30 cellular contexts compared by ENCODE assay signal in genomic region chr19:48421548-48421947, GRCh38. TPM values are rescaled to one million over a fixed set of nuclear protein-coding genes. Genes with fewer than 3 reads are reported as not detected.
DNase-seq lines count a peak whose midpoint lies in the region; ATAC-seq and TF ChIP-seq lines count a peak whose summit lies in the region.
"Had no signal": no experiment of that assay in that cellular context is flagged by ENCODE, and none has a peak within 500 bp of the region (broad histone marks: within the 10 kb centered on the region; RNA-seq: fewer than 3 reads in every experiment).

No MANE protein-coding gene starts in this region.

- H3K18ac ChIP-seq in mesenchymal stem cell (ENCODE audit: low read depth in 1 of 2, low read length in 2 of 2), result no peak overlapping the region

- H3K9ac ChIP-seq in adipocyte (ENCODE audit: low read length), result peak overlapping the region; percentile 43
- peak overlapping the region; percentile 52 for H3K9ac ChIP-seq in mesenchymal stem cell (ENCODE audit: low read length)

- H3K4me3 ChIP-seq in HEK293 (ENCODE audit: low read depth, low read length), result no peak overlapping the region
- peak overlapping the region; percentile 0 for H3K4me3 ChIP-seq in adipocyte (ENCODE audit: low read length)
- peak overlapping the region in 1 of 2 experiments; percentile 52 for H3K4me3 ChIP-seq in mesenchymal stem cell (ENCODE audit: insufficient read depth in 1 of 2, low read depth in 1 of 2, low read length in 2 of 2)
- H3K4me3 ChIP-seq: cardiac muscle cell, left ventricle myocardium inferior, psoas muscle, thyroid gland, vagina had no signal

- no peak overlapping the region for H2AFZ ChIP-seq in mesenchymal stem cell (ENCODE audit: low read depth, low read length)

- no peaks in the 10 kb centered on the region for H3K27me3 ChIP-seq in adipocyte (replicated peaks; ENCODE audit: control insufficient read depth, insufficient read depth, low read length)
- no peaks in the 10 kb centered on the region for H3K27me3 ChIP-seq in mesenchymal stem cell (ENCODE audit: control insufficient read depth in 1 of 2, insufficient read depth in 1 of 2, low read length in 2 of 2)
- H3K27me3 ChIP-seq: cardiac muscle cell, thyroid gland, vagina had no signal

- no peak overlapping the region for H3K4ac ChIP-seq in mesenchymal stem cell (ENCODE audit: low read depth in 1 of 2, low read length in 2 of 2)

- H2BK12ac ChIP-seq in mesenchymal stem cell (ENCODE audit: low read length in 2 of 2), result no peak overlapping the region

- CTCF ChIA-PET in HEK293 (lab: Yijun Ruan, JAX), result no interaction called here

- 91% methylated on average over 15 of the region's 16 CpGs for WGBS in mesenchymal stem cell

- no peak overlapping the region for H3K4me2 ChIP-seq in mesenchymal stem cell (ENCODE audit: low read length, poor library complexity, severe bottlenecking)

- H4K8ac ChIP-seq in mesenchymal stem cell (ENCODE audit: low read length), result no peak overlapping the region

- no peaks in the 10 kb centered on the region for H3K79me1 ChIP-seq in mesenchymal stem cell (replicated peaks; ENCODE audit: low read length, poor library complexity, severe bottlenecking)

- DNase-seq in adipocyte (ENCODE audit: low read depth) (no peak), mesenchymal stem cell (no peak), GM19238 (ENCODE audit: insufficient read length, low spot score) (no peak), NCI-H524 (lab: John Stamatoyannopoulos, UW) (no peak)
- DNase-seq: activated B cell treated with CpG ODN at 0.5 μM for 24 hours; activated CD4-positive, alpha-beta T cell treated with anti-CD3 and anti-CD28 coated beads, Interleukin-2, amount 10 ng/mL, durations not matched to agents 7 days and 5 days; activated gamma-delta T cell; activated naive CD8-positive, alpha-beta T cell treated with anti-CD3 and anti-CD28 coated beads for 36 hours; activated T-cell treated with anti-CD3 and anti-CD28 coated beads, Interleukin-2, amount 50 U/mL, for 24 hours; aorta; CD8-positive, alpha-beta T cell; effector memory CD4-positive, alpha-beta T cell; foreskin fibroblast; head of caudate nucleus; islet precursor cell; left ventricle myocardium inferior; NCI-H1048; NCI-H1694 treated with DMSO at 0.1 percent for 48 hours; NCI-H510A; stimulated activated CD4-positive, alpha-beta T cell treated with anti-CD3 and anti-CD28 coated beads, Interleukin-4, amount 100 ng/mL, for 24 hours; T-cell; thyroid gland had no signal

- POLR2A ChIA-PET in HEK293 (lab: Yijun Ruan, JAX), result no interaction called here

- no peak overlapping the region for H3K27ac ChIP-seq in HEK293 (ENCODE audit: extremely low read depth, low read depth, low read length)
- H3K27ac ChIP-seq in mesenchymal stem cell (ENCODE audit: low read length, poor library complexity, severe bottlenecking), result no peak overlapping the region
- H3K27ac ChIP-seq: cardiac muscle cell, epithelial cell of prostate, left ventricle myocardium inferior, neutrophil, psoas muscle, thyroid gland, vagina had no signal

- H3K36me3 ChIP-seq in HEK293 (ENCODE audit: control insufficient read depth in 2 of 2, insufficient read depth in 1 of 2, low read length in 2 of 2) (no peaks in the 10 kb centered on the region), adipocyte (ENCODE audit: control insufficient read depth, insufficient read depth, low read length, severe bottlenecking) (no peaks in the 10 kb centered on the region), mesenchymal stem cell (ENCODE audit: control insufficient read depth in 1 of 2, insufficient read depth in 2 of 2, low read depth in 1 of 2, low read length in 2 of 2) (no peaks in the 10 kb centered on the region)
- H3K36me3 ChIP-seq: cardiac muscle cell, left ventricle myocardium inferior, neutrophil, thyroid gland, vagina had no signal

- H2BK120ac ChIP-seq in mesenchymal stem cell (ENCODE audit: low read depth, low read length), result no peak overlapping the region

- no peak overlapping the region for H2AK5ac ChIP-seq in mesenchymal stem cell (ENCODE audit: low read length, severe bottlenecking)

- no peak overlapping the region for H3K23ac ChIP-seq in mesenchymal stem cell (ENCODE audit: low read length in 2 of 2)

- no peaks in the 10 kb centered on the region for H3K9me3 ChIP-seq in HEK293 (ENCODE audit: control insufficient read depth, insufficient read depth, low read depth, low read length)
- H3K9me3 ChIP-seq in adipocyte (ENCODE audit: control insufficient read depth, low read length), result no peaks in the 10 kb centered on the region
- H3K9me3 ChIP-seq in mesenchymal stem cell (ENCODE audit: control insufficient read depth, low read length), result no peaks in the 10 kb centered on the region
- H3K9me3 ChIP-seq: left ventricle myocardium inferior, neutrophil, psoas muscle, thyroid gland, vagina had no signal

- no peak overlapping the region for H2BK5ac ChIP-seq in mesenchymal stem cell (ENCODE audit: low read depth, low read length, poor library complexity, severe bottlenecking)

- ATAC-seq in HG02840 (IDR thresholded peaks at IDR 0.05; ENCODE audit: low FRiP score, unreplicated experiment), result no peak
- ATAC-seq: CD8-positive, alpha-beta T cell; T-cell had no signal

- TF ChIP-seq CTCF in HEK293 (tag by site-specific recombination; IDR thresholded peaks at IDR 0.05), result no peak

- H3K14ac ChIP-seq in mesenchymal stem cell (ENCODE audit: low read length in 2 of 2), result no peak overlapping the region

- no peak overlapping the region for H2BK15ac ChIP-seq in mesenchymal stem cell (ENCODE audit: low read depth, poor library complexity, severe bottlenecking)

- H4K91ac ChIP-seq in mesenchymal stem cell (ENCODE audit: low read length), result peak overlapping the region; percentile 48

- H3K4me1 ChIP-seq in HEK293 (ENCODE audit: control insufficient read depth, insufficient read depth, low read length) (peaks cover 4% of the 10 kb centered on the region; the same call in 1 of the 2 replicates), adipocyte (ENCODE audit: control insufficient read depth, insufficient read depth, low read length) (peaks cover 19% of the 10 kb centered on the region), mesenchymal stem cell (ENCODE audit: control insufficient read depth, insufficient read depth, low read depth, low read length) (peaks cover 7% of the 10 kb centered on the region)
- H3K4me1 ChIP-seq: psoas muscle, vagina had no signal

TF ChIP-seq in HEK293, 187 proteins besides CTCF, POLR2A, EP300 and RAD21:
- TF ChIP-seq ZNF664 (tag by site-specific recombination; IDR thresholded peaks at IDR 0.05) (no peak), KLF1 (tag by site-specific recombination; IDR thresholded peaks at IDR 0.05) (peak; percentile 44; the same call in 1 of the 2 replicates)

RNA-seq across cellular contexts. Expression of gene GRWD1, which starts 24.2 kb away (rescaled TPM):
- polyA plus RNA-seq in mesenchymal stem cell (2013, experiment 1 of 2), result 10.0 TPM
- polyA plus RNA-seq in mesenchymal stem cell (2013, experiment 2 of 2), result 9.0 TPM

RNA-seq across cellular contexts. Expression of gene GRIN2D, which starts 28.1 kb away (rescaled TPM):
- 3.2 TPM for polyA plus RNA-seq in mesenchymal stem cell (2013, experiment 1 of 2)
- polyA plus RNA-seq in mesenchymal stem cell (2013, experiment 2 of 2), result 2.7 TPM
- polyA plus RNA-seq: IgD-negative memory B cell had no signal

RNA-seq across cellular contexts. Expression of gene KDELR1, which starts 30.2 kb away (rescaled TPM):
- 602 TPM for polyA plus RNA-seq in mesenchymal stem cell (2013, experiment 1 of 2)
- 596 TPM for polyA plus RNA-seq in mesenchymal stem cell (2013, experiment 2 of 2)

RNA-seq across cellular contexts. Expression of gene KCNJ14, which starts 33.8 kb away (rescaled TPM):
- polyA plus RNA-seq in mesenchymal stem cell (2013, experiment 1 of 2), result 0.25 TPM
- polyA plus RNA-seq in mesenchymal stem cell (2013, experiment 2 of 2), result 0.21 TPM

RNA-seq across cellular contexts. Expression of gene CYTH2, which starts 47.6 kb away (rescaled TPM):
- polyA plus RNA-seq in mesenchymal stem cell (2013, experiment 1 of 2), result 47.7 TPM
- 45.1 TPM for polyA plus RNA-seq in mesenchymal stem cell (2013, experiment 2 of 2)
